30 cellular contexts compared by ENCODE assay signal in the genomic region with DNA sequence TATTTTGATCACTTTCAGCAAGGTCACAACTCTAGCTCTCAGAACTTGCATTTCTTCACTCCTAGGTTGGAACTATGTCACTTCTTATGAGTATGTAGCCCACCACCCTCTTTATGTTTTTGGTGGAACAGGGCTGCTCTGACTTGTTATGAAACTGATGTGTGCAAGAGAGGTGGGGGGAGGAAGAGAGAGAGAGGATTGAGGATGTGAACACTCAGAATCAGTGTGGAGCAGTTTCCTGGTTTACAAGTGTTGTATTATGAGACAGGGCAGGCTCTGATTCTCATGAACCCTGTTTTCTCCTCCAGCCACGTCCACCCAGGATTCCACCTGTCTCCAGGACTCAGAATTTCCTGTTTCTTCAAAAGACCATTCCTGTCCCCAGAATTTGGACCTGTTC. TPM values are rescaled to one million over a fixed set of nuclear protein-coding genes. Genes with fewer than 3 reads are reported as not detected.
"Had no signal": no experiment of that assay in that cellular context is flagged by ENCODE, and none has a peak within 500 bp of the region (broad histone marks: within the 10 kb centered on the region; RNA-seq: fewer than 3 reads in every experiment).

No MANE protein-coding gene starts in this region.

- H3K4me1 ChIP-seq: left lung, psoas muscle, tibial artery had no signal

- H3K27ac ChIP-seq: hepatocyte, left lung, neutrophil, ovary, psoas muscle, tibial artery, WERI-Rb-1 had no signal

- H3K27ac Mint-ChIP-seq: brain, nephron had no signal

- H3K4me3 Mint-ChIP-seq: brain; immature natural killer cell; nephron; stimulated activated naive CD8-positive, alpha-beta T cell treated with anti-CD3 and anti-CD28 coated beads, Interleukin-15, amount 100 ng/mL, for 72 hours had no signal

- H3K9me3 Mint-ChIP-seq: immature natural killer cell had no signal

- H3K27me3 ChIP-seq: hepatocyte, left lung, neutrophil, ovary, tibial artery had no signal

- H3K4me1 Mint-ChIP-seq: brain, nephron had no signal

- DNase-seq: activated gamma-delta T cell; activated naive CD4-positive, alpha-beta T cell treated with anti-CD3 and anti-CD28 coated beads, Interleukin-2, amount 50 U/mL, for 16 hours; aorta; caudate nucleus; effector memory CD4-positive, alpha-beta T cell; foreskin melanocyte; glutamatergic neuron; immature natural killer cell; kidney glomerular epithelial cell; left lung; midbrain; ovary; psoas muscle; right cardiac atrium; stimulated activated CD4-positive, alpha-beta T cell treated with anti-CD3 and anti-CD28 coated beads, Interleukin-12 subunit alpha, Interleukin-12 subunit beta, amount 100 ng/mL, for 4 hours; stimulated activated CD4-positive, alpha-beta T cell treated with anti-CD3 and anti-CD28 coated beads, Interleukin-4, amount 100 ng/mL, for 4 hours; stimulated activated naive CD8-positive, alpha-beta T cell treated with anti-CD3 and anti-CD28 coated beads, Interleukin-15, amount 100 ng/mL, for 72 hours; T-helper 1 cell; WERI-Rb-1 had no signal

- ATAC-seq: esophagus mucosa; left lung; psoas muscle; right cardiac atrium; stimulated activated naive CD8-positive, alpha-beta T cell treated with anti-CD3 and anti-CD28 coated beads, Interleukin-15, amount 100 ng/mL, for 72 hours had no signal

- H3K27me3 Mint-ChIP-seq: stimulated activated naive CD8-positive, alpha-beta T cell treated with anti-CD3 and anti-CD28 coated beads, Interleukin-15, amount 100 ng/mL, for 72 hours had no signal

- H3K4me3 ChIP-seq: hepatocyte, left lung, ovary, psoas muscle, tibial artery had no signal

- H3K4me2 ChIP-seq: hepatocyte had no signal

RNA-seq across cellular contexts. Expression of a gene that starts 22.5 kb away (rescaled TPM):
- total RNA-seq: aorta, endothelial cell of umbilical vein, esophagus mucosa, lung microvascular endothelial cell, ovary, ureter had no signal
- polyA plus RNA-seq: aorta, endothelial cell of umbilical vein, immature natural killer cell, ovary, right cardiac atrium had no signal

RNA-seq across cellular contexts. Expression of a gene that starts 29.6 kb away (rescaled TPM):
- total RNA-seq: aorta, dermis microvascular lymphatic vessel endothelial cell, endothelial cell of umbilical vein, esophagus mucosa, hepatocyte, left lung, lung microvascular endothelial cell, ovary, psoas muscle, right cardiac atrium, ureter had no signal
- polyA plus RNA-seq: adipose tissue, aorta, endothelial cell of umbilical vein, hepatocyte, immature natural killer cell, ovary, psoas muscle, right cardiac atrium had no signal

RNA-seq across cellular contexts. Expression of a gene that starts 40.7 kb away (rescaled TPM):
- total RNA-seq: aorta, dermis microvascular lymphatic vessel endothelial cell, endothelial cell of umbilical vein, esophagus mucosa, hepatocyte, left lung, lung microvascular endothelial cell, ovary, psoas muscle, right cardiac atrium, ureter had no signal
- polyA plus RNA-seq: adipose tissue, aorta, endothelial cell of umbilical vein, hepatocyte, immature natural killer cell, ovary, psoas muscle, right cardiac atrium had no signal

RNA-seq across cellular contexts. Expression of a gene that starts 49.0 kb away (rescaled TPM):
- total RNA-seq: aorta, dermis microvascular lymphatic vessel endothelial cell, endothelial cell of umbilical vein, esophagus mucosa, hepatocyte, left lung, lung microvascular endothelial cell, ovary, psoas muscle, right cardiac atrium, ureter had no signal
- polyA plus RNA-seq: adipose tissue, aorta, endothelial cell of umbilical vein, hepatocyte, immature natural killer cell, ovary, psoas muscle, right cardiac atrium had no signal
